In the genomic region with DNA sequence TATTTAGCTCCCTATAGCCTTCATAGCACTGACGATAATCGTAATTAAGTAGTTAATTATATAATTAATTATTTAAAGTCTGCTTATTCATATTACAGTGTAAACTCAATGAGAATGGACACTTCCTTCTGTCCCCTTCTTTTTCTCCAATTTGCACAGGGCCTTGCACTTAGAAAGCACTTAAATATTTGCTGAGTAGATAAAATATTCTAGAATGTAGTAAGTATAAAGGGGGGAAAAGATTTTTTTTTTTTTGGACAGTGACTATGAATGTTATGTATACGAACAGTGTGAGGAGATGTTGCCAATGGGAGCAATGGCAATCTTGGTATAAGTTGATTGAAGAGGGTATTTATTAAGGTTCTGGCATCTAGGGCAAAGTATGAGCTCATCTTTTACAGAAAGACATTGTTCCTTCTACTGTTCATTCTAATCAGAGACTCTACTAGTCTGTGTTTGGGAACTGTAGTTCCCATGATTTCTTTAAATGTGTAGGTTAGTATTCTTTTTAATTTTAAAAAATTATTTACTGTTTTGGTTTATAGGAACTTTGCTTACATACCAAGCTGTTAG, we compare ENCODE assay signal across 16 cellular contexts. TPM values are rescaled to one million over a fixed set of nuclear protein-coding genes. Genes with fewer than 3 reads are reported as not detected.
A peak's percentile ranks its signal among the peaks of the same experiment; 100 is the strongest.
DNase-seq lines count a peak whose midpoint lies in the region; ATAC-seq, FAIRE-seq and TF ChIP-seq lines count a peak whose summit lies in the region.
"Had no signal": no experiment of that assay in that cellular context is flagged by ENCODE, and none has a peak within 500 bp of the region (broad histone marks: within the 10 kb centered on the region; RNA-seq: fewer than 3 reads in every experiment).

No MANE protein-coding gene starts in this region.

- no peaks in the 10 kb centered on the region for H3K27me3 ChIP-seq in dorsolateral prefrontal cortex
- no peaks in the 10 kb centered on the region for H3K27me3 ChIP-seq in right atrium auricular region
- H3K27me3 ChIP-seq: BLaER1 treated with 17β-estradiol and CSF1 and Interleukin-3, amounts not matched to agents 10 nM and 100 nM had no signal

- no peak for TF ChIP-seq POLR2A in A549 (IDR thresholded peaks at IDR 0.05; ENCODE audit: low read length)

- TF ChIP-seq RAD21 in A549 (conservative IDR thresholded peaks at IDR 0.05 in 1 of 2, IDR thresholded peaks at IDR 0.05 in 1 of 2): no peak

- no peak overlapping the region for H3K27ac ChIP-seq in A549
- peak overlapping the region in 34 of 59 donors; percentile 2 to 77 (median 36) for H3K27ac ChIP-seq in dorsolateral prefrontal cortex
- no peak overlapping the region for H3K27ac ChIP-seq in right atrium auricular region
- H3K27ac ChIP-seq: BLaER1 treated with 17β-estradiol and CSF1 and Interleukin-3, amounts not matched to agents 10 nM and 100 nM; GM23248 had no signal

- H3K4me3 ChIP-seq in A549: no peak overlapping the region
- H3K4me3 ChIP-seq in dorsolateral prefrontal cortex: peak overlapping the region in 2 of 59 donors; percentile 0 to 18
- no peak overlapping the region for H3K4me3 ChIP-seq in right atrium auricular region
- H3K4me3 ChIP-seq: BLaER1 treated with 17β-estradiol and CSF1 and Interleukin-3, amounts not matched to agents 10 nM and 100 nM; GM23248; HAP-1 had no signal

- intact Hi-C loops in dorsolateral prefrontal cortex (cut with DNase I): loop anchor here in 1 of 2 donors (5.0 kb wide), 1 partner anchor 51 kb away; the partner anchor contains the start of gene YTHDC2

- CTCF ChIA-PET in A549 (lab: Yijun Ruan, JAX): interaction anchor here (1.1 to 1.2 kb wide), 2 partner anchors 69 to 1388 kb away, joined by 3 read pairs; no protein-coding TSS in a partner anchor

- DNase-seq in A549 (ENCODE audit: low read depth in 1 of 2, low spot score in 1 of 2) (no peak), dorsolateral prefrontal cortex (no peak), pons (ENCODE audit: low spot score) (peak; percentile 79), right atrium auricular region (ENCODE audit: low spot score) (no peak), NCI-H187 (lab: John Stamatoyannopoulos, UW) (no peak), hepatic stellate cell (ENCODE audit: low spot score) (no peak)
- DNase-seq: 8988T; Calu3; CD8-positive, alpha-beta T cell; DMS79 treated with DMSO at 0.1 percent for 48 hours; GF-D8; GM23248 had no signal

- H3K4me1 ChIP-seq in A549 (no peaks in the 10 kb centered on the region), right atrium auricular region (no peaks in the 10 kb centered on the region)
- H3K4me1 ChIP-seq: BLaER1 treated with 17β-estradiol and CSF1 and Interleukin-3, amounts not matched to agents 10 nM and 100 nM had no signal

- POLR2A ChIA-PET in A549 (lab: Yijun Ruan, JAX): interaction anchor here (0.7 kb wide), 1 partner anchor 10 kb away, joined by 3 read pairs; no protein-coding TSS in a partner anchor

- H3K9me3 ChIP-seq in A549 (no peaks in the 10 kb centered on the region), right atrium auricular region (no peaks in the 10 kb centered on the region)
- H3K9me3 ChIP-seq: BLaER1 treated with 17β-estradiol and CSF1 and Interleukin-3, amounts not matched to agents 10 nM and 100 nM; HAP-1 had no signal

- FAIRE-seq in A549 (lab: Jason Lieb, UNC) (no peak), islet of Langerhans (lab: Jason Lieb, UNC) (peak; percentile 61)

- H3K36me3 ChIP-seq in right atrium auricular region: peaks cover 42% of the 10 kb centered on the region

- ATAC-seq in A549 (no peak), GM21526 (IDR thresholded peaks at IDR 0.05; ENCODE audit: low FRiP score, unreplicated experiment) (no peak)
- ATAC-seq: CD8-positive, alpha-beta T cell had no signal

- no peak for TF ChIP-seq CTCF in A549 (IDR thresholded peaks at IDR 0.05)
- no peak for TF ChIP-seq CTCF in dorsolateral prefrontal cortex (IDR thresholded peaks at IDR 0.05 in 54 of 56, conservative IDR thresholded peaks at IDR 0.05 in 2 of 56; ENCODE audit: low read depth in 1 of 56, partially characterized antibody in 56 of 56)
- TF ChIP-seq CTCF in right atrium auricular region (IDR thresholded peaks at IDR 0.05): no peak

- no peak for TF ChIP-seq EP300 in A549 (IDR thresholded peaks at IDR 0.05)

- no peak overlapping the region for H3K4me2 ChIP-seq in A549
- H3K4me2 ChIP-seq: BLaER1 treated with 17β-estradiol and CSF1 and Interleukin-3, amounts not matched to agents 10 nM and 100 nM had no signal

- WGBS in A549 (ENCODE audit: missing lambda C conversion rate): 90% methylated on average over 3 of the region's 3 CpGs

TF ChIP-seq in A549, 52 proteins besides CTCF, POLR2A, EP300 and RAD21:
- TF ChIP-seq MAFK (IDR thresholded peaks at IDR 0.05; ENCODE audit: partially characterized antibody): peak; percentile 53
- no peak for TF ChIP-seq HES2 (IDR thresholded peaks at IDR 0.05)
- TF ChIP-seq ELK1 (IDR thresholded peaks at IDR 0.05; ENCODE audit: low read depth, low read length): no peak

RNA-seq across cellular contexts. Expression of gene YTHDC2, which starts 49.4 kb away (rescaled TPM):
- polyA plus RNA-seq in A549 (2011; rRNA removed) (16.5 and 19.0 TPM in 2 replicates), A549 (2017; fragmentation: RNase III; extraction: RNeasy Plus Mini Kit Qiagen cat#74134 plus additional on column Dnase treatment) (15.6 to 17.2 TPM (median 16.4 TPM) in 3 replicates)
- 3.0 and 3.8 TPM in 2 replicates for polyA plus RNA-seq in A549 (2012; cell fraction: cytosol; rRNA removed)
- polyA plus RNA-seq in A549 (2012; cell fraction: nucleus; rRNA removed): 4.7 and 7.1 TPM in 2 replicates
- polyA minus RNA-seq in A549 (2011; rRNA and poly(A)+ RNA removed): 11.0 and 14.8 TPM in 2 replicates
- total RNA-seq in dorsolateral prefrontal cortex (10 to 100 TPM; 26.6 to 63.8 (median 40.6) TPM), right atrium auricular region (10 to 100 TPM in 1 of 2 donors, 1 to 10 TPM in 1; 7.8 to 12.1 TPM)

Comparison
In these comparisons a context has a peak if more than half of its experiments do, and no peak if none do; other contexts are left out.
1. H3K27ac ChIP-seq: peak in dorsolateral prefrontal cortex (34 of 59); none in A549 (0 of 2) and right atrium auricular region (0 of 2).